Comparison of ENCODE assay signal across 9 cellular contexts in genomic region chr2:100197643-100198153, GRCh38. TPM values are rescaled to one million over a fixed set of nuclear protein-coding genes. Genes with fewer than 3 reads are reported as not detected.
A peak's percentile ranks its signal among the peaks of the same experiment; 100 is the strongest.
DNase-seq lines count a peak whose midpoint lies in the region; ATAC-seq and TF ChIP-seq lines count a peak whose summit lies in the region.
"Had no signal": no experiment of that assay in that cellular context is flagged by ENCODE, and none has a peak within 500 bp of the region (broad histone marks: within the 10 kb centered on the region; RNA-seq: fewer than 3 reads in every experiment).

No MANE protein-coding gene starts in this region.

- H3K36me3 Mint-ChIP-seq in brain = no peaks in the 10 kb centered on the region

- ATAC-seq in GM21786 (IDR thresholded peaks at IDR 0.05; ENCODE audit: unreplicated experiment) = no peak
- ATAC-seq in stimulated activated naive CD8-positive, alpha-beta T cell treated with anti-CD3 and anti-CD28 coated beads, Interleukin-15, amount 100 ng/mL, for 72 hours = no peak

- H3K4me3 Mint-ChIP-seq in brain = peak overlapping the region in 2 of 5 experiments; percentile 39 to 41
- H3K4me3 Mint-ChIP-seq in stimulated activated naive CD8-positive, alpha-beta T cell treated with anti-CD3 and anti-CD28 coated beads, Interleukin-15, amount 100 ng/mL, for 72 hours = no peak overlapping the region
- H3K4me3 Mint-ChIP-seq: T-helper 1 cell treated with Interleukin-12 subunit alpha and Interleukin-12 subunit beta and Interleukin-4 antibody, amounts not matched to agents 30 μg/mL and 1 μg/mL, for 36 hours had no signal

- H3K4me1 ChIP-seq in sigmoid colon = peaks cover 0 to 51% (median 38%) of the 10 kb centered on the region in 4 donors

- H3K4me3 ChIP-seq in sigmoid colon = peak overlapping the region in 1 of 4 donors; percentile 10

- DNase-seq in GM04503 (ENCODE audit: low read depth) (peak; percentile 82), iPS-NIHi7 (ENCODE audit: extremely low spot score) (peak; percentile 76), sigmoid colon (peak; percentile 81), HUDEP-2 (lab: John Stamatoyannopoulos, UW; ENCODE audit: unreplicated experiment in 76 of 76) (no peak)
- no peak for DNase-seq in activated CD4-positive, alpha-beta T cell treated with anti-CD3 and anti-CD28 coated beads for 4 hours
- DNase-seq in stimulated activated naive CD8-positive, alpha-beta T cell treated with anti-CD3 and anti-CD28 coated beads, Interleukin-15, amount 100 ng/mL, for 72 hours = no peak

- no peaks in the 10 kb centered on the region for H3K27me3 ChIP-seq in sigmoid colon

- H3K4me1 Mint-ChIP-seq in brain = peaks cover 39% of the 10 kb centered on the region
- H3K4me1 Mint-ChIP-seq in stimulated activated naive CD8-positive, alpha-beta T cell treated with anti-CD3 and anti-CD28 coated beads, Interleukin-15, amount 100 ng/mL, for 72 hours = no peaks in the 10 kb centered on the region

- peaks cover 7% of the 10 kb centered on the region for H3K27me3 Mint-ChIP-seq in brain
- peaks cover 6% of the 10 kb centered on the region for H3K27me3 Mint-ChIP-seq in stimulated activated naive CD8-positive, alpha-beta T cell treated with anti-CD3 and anti-CD28 coated beads, Interleukin-15, amount 100 ng/mL, for 72 hours

- H3K9me3 Mint-ChIP-seq in brain = peaks cover 4 to 19% (median 6%) of the 10 kb centered on the region in 5 experiments
- H3K9me3 Mint-ChIP-seq in stimulated activated naive CD8-positive, alpha-beta T cell treated with anti-CD3 and anti-CD28 coated beads, Interleukin-15, amount 100 ng/mL, for 72 hours = no peaks in the 10 kb centered on the region
- H3K9me3 Mint-ChIP-seq: T-helper 1 cell treated with Interleukin-12 subunit alpha and Interleukin-12 subunit beta and Interleukin-4 antibody, amounts not matched to agents 30 μg/mL and 1 μg/mL, for 36 hours had no signal

- TF ChIP-seq CTCF in brain (conservative IDR thresholded peaks at IDR 0.05) = no peak
- TF ChIP-seq CTCF in sigmoid colon (IDR thresholded peaks at IDR 0.05) = no peak

- no peak for TF ChIP-seq POLR2A in sigmoid colon (IDR thresholded peaks at IDR 0.05)

- WGBS in sigmoid colon, 2 donors = 46 to 66% methylated on average over 8 of the region's 8 CpGs

- peak in 3 of 4 donors; percentile 19 to 68 (median 64) for TF ChIP-seq EP300 in sigmoid colon (IDR thresholded peaks at IDR 0.05)

- intact Hi-C loops in sigmoid colon (cut with DNase I) = loop anchor here (2.0 to 5.0 kb wide), 2 partner anchors 15 to 90 kb away; no protein-coding TSS in a partner anchor

- H3K36me3 ChIP-seq in sigmoid colon = no peaks in the 10 kb centered on the region

- H3K27ac ChIP-seq in sigmoid colon = peak overlapping the region; percentile 83 to 94 (median 85)

- peak overlapping the region in 4 of 5 experiments; percentile 28 to 93 (median 85) for H3K27ac Mint-ChIP-seq in brain
- H3K27ac Mint-ChIP-seq in stimulated activated naive CD8-positive, alpha-beta T cell treated with anti-CD3 and anti-CD28 coated beads, Interleukin-15, amount 100 ng/mL, for 72 hours = no peak overlapping the region
- H3K27ac Mint-ChIP-seq: T-helper 1 cell treated with Interleukin-12 subunit alpha and Interleukin-12 subunit beta and Interleukin-4 antibody, amounts not matched to agents 30 μg/mL and 1 μg/mL, for 36 hours had no signal

- H3K9me3 ChIP-seq in sigmoid colon = no peaks in the 10 kb centered on the region

RNA-seq across cellular contexts. Expression of gene AFF3, which starts 55.3 kb away (rescaled TPM):
- polyA plus RNA-seq in brain (ENCODE audit: insufficient read depth, low read depth, low replicate concordance) = 3.1 TPM
- total RNA-seq in sigmoid colon = 10 to 100 TPM; 18.6 to 25.0 (median 20.4) TPM
- polyA plus RNA-seq in sigmoid colon = 1 to 10 TPM in 2 of 3 donors, under 1 TPM in 1; 0.46 to 7.8 (median 1.2) TPM

Comparison
In these comparisons a context has a peak if more than half of its experiments do, and no peak if none do; other contexts are left out.
1. DNase-seq: peak in GM04503 (single experiment), iPS-NIHi7 (single experiment) and sigmoid colon (single experiment); none in activated CD4-positive, alpha-beta T cell treated with anti-CD3 and anti-CD28 coated beads for 4 hours (0 of 2), HUDEP-2 (0 of 76) and stimulated activated naive CD8-positive, alpha-beta T cell treated with anti-CD3 and anti-CD28 coated beads, Interleukin-15, amount 100 ng/mL, for 72 hours (0 of 2).
2. H3K27ac Mint-ChIP-seq: peak in brain (4 of 5); none in stimulated activated naive CD8-positive, alpha-beta T cell treated with anti-CD3 and anti-CD28 coated beads, Interleukin-15, amount 100 ng/mL, for 72 hours (0 of 2).